ENCODE assay signal across 22 cellular contexts in genomic region chr5:122665087-122665486, GRCh38.
"Had no signal": no experiment of that assay in that cellular context is flagged by ENCODE, and none has a peak within 500 bp of the region (broad histone marks: within the 10 kb centered on the region; RNA-seq: fewer than 3 reads in every experiment).

No MANE protein-coding gene starts in this region.

- H3K27me3 Mint-ChIP-seq: memory B cell; natural killer cell treated with Interleukin-12 subunit alpha and Interleukin-12 subunit beta and Interleukin-15 and Interleukin-18, amount 100 ng/mL, for 72 hours; progenitor cell of endocrine pancreas; type B pancreatic cell had no signal

- H3K4me1 Mint-ChIP-seq: memory B cell; neural progenitor cell; stimulated activated effector memory CD8-positive, alpha-beta T cell treated with anti-CD3 and anti-CD28 coated beads, Interleukin-12 subunit alpha, Interleukin-12 subunit beta, amount 100 ng/mL, for 72 hours had no signal

- H3K27me3 ChIP-seq: heart left ventricle, neural progenitor cell, pancreas, suprapubic skin, thyroid gland had no signal

- H3K4me2 ChIP-seq: neural progenitor cell had no signal

- H3K27ac Mint-ChIP-seq: memory B cell; natural killer cell treated with Interleukin-12 subunit alpha and Interleukin-12 subunit beta and Interleukin-15 and Interleukin-18, amount 100 ng/mL, for 72 hours; neural progenitor cell; progenitor cell of endocrine pancreas; stimulated activated effector memory CD8-positive, alpha-beta T cell treated with anti-CD3 and anti-CD28 coated beads, Interleukin-12 subunit alpha, Interleukin-12 subunit beta, amount 100 ng/mL, for 72 hours; type B pancreatic cell had no signal

- DNase-seq: cortex of kidney; effector memory CD4-positive, alpha-beta T cell; foreskin melanocyte; heart left ventricle; left cardiac atrium; left ventricle myocardium inferior; lower lobe of right lung; midbrain; nucleus accumbens; pancreas; right cardiac atrium; stimulated activated CD4-positive, alpha-beta T cell treated with anti-CD3 and anti-CD28 coated beads, Interleukin-4, amount 100 ng/mL, for 1 hour; stimulated activated CD8-positive, alpha-beta memory T cell treated with anti-CD3 and anti-CD28 coated beads, Interleukin-4, amount 100 ng/mL, for 48 hours; stimulated activated naive CD8-positive, alpha-beta T cell treated with anti-CD3 and anti-CD28 coated beads, Interleukin-15, Interleukin-2, amounts not matched to agents 100 U/mL and 50 U/mL, for 24 hours; thyroid gland had no signal

- H3K27ac ChIP-seq: heart left ventricle, left ventricle myocardium inferior, lower lobe of right lung, neural progenitor cell, pancreas, suprapubic skin, thyroid gland had no signal

- H3K9me3 ChIP-seq: heart left ventricle, left ventricle myocardium inferior, lower lobe of right lung, pancreas, suprapubic skin, thyroid gland had no signal

- H3K9ac ChIP-seq: neural progenitor cell had no signal

- H3K36me3 ChIP-seq: heart left ventricle, left ventricle myocardium inferior, lower lobe of right lung, neural progenitor cell, pancreas, suprapubic skin, thyroid gland had no signal

- H3K4me3 ChIP-seq: heart left ventricle, left ventricle myocardium inferior, lower lobe of right lung, neural progenitor cell, pancreas, suprapubic skin, thyroid gland had no signal

- H3K4me3 Mint-ChIP-seq: memory B cell; natural killer cell treated with Interleukin-12 subunit alpha and Interleukin-12 subunit beta and Interleukin-15 and Interleukin-18, amount 100 ng/mL, for 72 hours; neural progenitor cell; stimulated activated effector memory CD8-positive, alpha-beta T cell treated with anti-CD3 and anti-CD28 coated beads, Interleukin-12 subunit alpha, Interleukin-12 subunit beta, amount 100 ng/mL, for 72 hours; type B pancreatic cell had no signal

- H3K9me3 Mint-ChIP-seq: neural progenitor cell had no signal

- H3K36me3 Mint-ChIP-seq: natural killer cell treated with Interleukin-12 subunit alpha and Interleukin-12 subunit beta and Interleukin-15 and Interleukin-18, amount 100 ng/mL, for 72 hours; neural progenitor cell; stimulated activated effector memory CD8-positive, alpha-beta T cell treated with anti-CD3 and anti-CD28 coated beads, Interleukin-12 subunit alpha, Interleukin-12 subunit beta, amount 100 ng/mL, for 72 hours; type B pancreatic cell had no signal

- H2AFZ ChIP-seq: neural progenitor cell had no signal

- H3K4me1 ChIP-seq: heart left ventricle, left ventricle myocardium inferior, lower lobe of right lung, neural progenitor cell, pancreas, suprapubic skin, thyroid gland had no signal
